2 cellular contexts compared by ENCODE assay signal in the genomic region with DNA sequence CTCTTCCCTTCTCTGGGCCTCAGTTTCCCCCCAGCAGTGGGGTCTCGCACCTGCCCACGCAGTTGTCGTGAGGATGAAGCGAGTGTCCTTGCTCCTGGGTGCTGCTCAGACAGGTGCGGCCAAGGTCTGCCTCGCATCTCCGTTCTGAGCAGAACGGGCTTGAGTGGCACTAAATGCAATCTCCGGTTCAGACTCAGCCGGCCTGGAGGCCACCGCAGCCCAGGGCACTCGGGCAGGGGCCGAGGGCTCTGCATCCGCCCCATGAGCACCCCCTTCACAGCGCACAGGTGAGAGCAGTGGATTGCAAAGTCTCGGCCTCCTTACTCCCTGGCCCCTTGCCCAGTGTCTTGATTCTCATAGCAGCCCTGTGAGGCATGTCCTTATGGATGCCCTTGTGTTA.
TF ChIP-seq lines count a peak whose summit lies in the region.

No MANE protein-coding gene starts in this region.

TF ChIP-seq in IMR-90, 13 proteins besides CTCF, POLR2A, EP300 and RAD21:
- TF ChIP-seq MAFK (IDR thresholded peaks at IDR 0.05; ENCODE audit: low read depth, low read length) (no peak), MXI1 (IDR thresholded peaks at IDR 0.05; ENCODE audit: borderline replicate concordance, low read depth, low read length) (no peak), MAZ (IDR thresholded peaks at IDR 0.05; ENCODE audit: borderline replicate concordance, low read depth, low read length) (no peak), BHLHE40 (IDR thresholded peaks at IDR 0.05; ENCODE audit: low read depth, low read length) (no peak), SMC3 (IDR thresholded peaks at IDR 0.05; ENCODE audit: low read depth, low read length) (no peak), RCOR1 (IDR thresholded peaks at IDR 0.05; ENCODE audit: insufficient replicate concordance, low read length) (no peak), FOS (IDR thresholded peaks at IDR 0.05; ENCODE audit: low read depth, low read length) (no peak), NFE2L2 (IDR thresholded peaks at IDR 0.05; ENCODE audit: low read depth, low read length) (no peak), RFX5 (IDR thresholded peaks at IDR 0.05; ENCODE audit: low read depth, low read length) (no peak), CEBPB (IDR thresholded peaks at IDR 0.05; ENCODE audit: low read depth, low read length) (no peak), CHD1 (IDR thresholded peaks at IDR 0.05; ENCODE audit: low read depth, low read length) (no peak)
- TF ChIP-seq, protein P1, sequence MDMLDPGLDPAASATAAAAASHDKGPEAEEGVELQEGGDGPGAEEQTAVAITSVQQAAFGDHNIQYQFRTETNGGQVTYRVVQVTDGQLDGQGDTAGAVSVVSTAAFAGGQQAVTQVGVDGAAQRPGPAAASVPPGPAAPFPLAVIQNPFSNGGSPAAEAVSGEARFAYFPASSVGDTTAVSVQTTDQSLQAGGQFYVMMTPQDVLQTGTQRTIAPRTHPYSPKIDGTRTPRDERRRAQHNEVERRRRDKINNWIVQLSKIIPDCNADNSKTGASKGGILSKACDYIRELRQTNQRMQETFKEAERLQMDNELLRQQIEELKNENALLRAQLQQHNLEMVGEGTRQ (IDR thresholded peaks at IDR 0.05; ENCODE audit: low read depth, low read length) = no peak
- TF ChIP-seq, protein P2, sequence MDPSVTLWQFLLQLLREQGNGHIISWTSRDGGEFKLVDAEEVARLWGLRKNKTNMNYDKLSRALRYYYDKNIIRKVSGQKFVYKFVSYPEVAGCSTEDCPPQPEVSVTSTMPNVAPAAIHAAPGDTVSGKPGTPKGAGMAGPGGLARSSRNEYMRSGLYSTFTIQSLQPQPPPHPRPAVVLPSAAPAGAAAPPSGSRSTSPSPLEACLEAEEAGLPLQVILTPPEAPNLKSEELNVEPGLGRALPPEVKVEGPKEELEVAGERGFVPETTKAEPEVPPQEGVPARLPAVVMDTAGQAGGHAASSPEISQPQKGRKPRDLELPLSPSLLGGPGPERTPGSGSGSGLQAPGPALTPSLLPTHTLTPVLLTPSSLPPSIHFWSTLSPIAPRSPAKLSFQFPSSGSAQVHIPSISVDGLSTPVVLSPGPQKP (IDR thresholded peaks at IDR 0.05; ENCODE audit: borderline replicate concordance, low read depth, low read length) = no peak

TF ChIP-seq in H1, 55 proteins besides CTCF, POLR2A, EP300 and RAD21:
- TF ChIP-seq RXRA (IDR thresholded peaks at IDR 0.05; ENCODE audit: insufficient read depth, low read depth, low read length) (no peak), BACH1 (IDR thresholded peaks at IDR 0.05; ENCODE audit: low read length) (no peak)
- TF ChIP-seq, protein P3, sequence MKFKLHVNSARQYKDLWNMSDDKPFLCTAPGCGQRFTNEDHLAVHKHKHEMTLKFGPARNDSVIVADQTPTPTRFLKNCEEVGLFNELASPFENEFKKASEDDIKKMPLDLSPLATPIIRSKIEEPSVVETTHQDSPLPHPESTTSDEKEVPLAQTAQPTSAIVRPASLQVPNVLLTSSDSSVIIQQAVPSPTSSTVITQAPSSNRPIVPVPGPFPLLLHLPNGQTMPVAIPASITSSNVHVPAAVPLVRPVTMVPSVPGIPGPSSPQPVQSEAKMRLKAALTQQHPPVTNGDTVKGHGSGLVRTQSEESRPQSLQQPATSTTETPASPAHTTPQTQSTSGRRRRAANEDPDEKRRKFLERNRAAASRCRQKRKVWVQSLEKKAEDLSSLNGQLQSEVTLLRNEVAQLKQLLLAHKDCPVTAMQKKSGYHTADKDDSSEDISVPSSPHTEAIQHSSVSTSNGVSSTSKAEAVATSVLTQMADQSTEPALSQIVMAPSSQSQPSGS (IDR thresholded peaks at IDR 0.05; ENCODE audit: low read length) = no peak
